Comparison of ENCODE assay signal across 8 cellular contexts in the genomic region with DNA sequence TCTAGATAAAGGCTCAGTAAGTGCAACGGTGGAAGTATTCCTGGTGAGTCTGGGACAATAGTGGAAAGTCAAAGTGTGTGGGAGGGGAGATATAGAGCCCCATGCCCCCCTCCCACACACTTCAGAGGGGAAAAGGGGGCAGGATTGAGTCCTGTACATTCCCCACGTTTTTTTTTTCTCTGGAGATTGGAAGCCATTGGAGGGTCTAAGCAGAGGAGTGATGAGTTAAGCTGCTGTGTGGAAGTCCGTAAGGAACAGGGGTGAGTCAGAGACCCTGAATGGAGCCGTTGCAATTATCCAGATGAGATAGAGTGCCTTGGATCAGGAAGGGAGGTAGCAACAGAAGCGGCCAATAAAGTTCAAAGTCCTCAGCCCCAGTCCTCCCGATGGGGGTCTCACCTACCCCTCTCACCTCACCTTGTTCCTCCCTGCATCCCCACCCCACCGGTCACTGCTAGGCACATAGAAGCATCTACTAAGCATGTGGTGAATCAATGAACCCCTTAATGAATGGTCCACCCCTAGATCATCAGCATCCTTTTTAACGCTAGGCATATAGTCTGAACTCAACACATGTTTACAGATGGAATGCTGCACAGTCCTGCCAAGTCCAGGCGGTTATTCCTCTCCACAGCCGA. TPM values are rescaled to one million over a fixed set of nuclear protein-coding genes. Genes with fewer than 3 reads are reported as not detected.
DNase-seq lines count a peak whose midpoint lies in the region; ATAC-seq and TF ChIP-seq lines count a peak whose summit lies in the region.

No MANE protein-coding gene starts in this region.

- peaks cover 21% of the 10 kb centered on the region for H3K79me2 ChIP-seq in DND-41 (ENCODE audit: insufficient read depth, low read length)

- WGBS in adrenal gland, 4 donors = 17 to 28% (median 23%) methylated on average over 9 to 10 of the region's 10 CpGs

- peak overlapping the region; percentile 62 for H3K9ac ChIP-seq in DND-41 (ENCODE audit: low read depth, low read length)

- H3K27me3 Mint-ChIP-seq in stimulated activated naive CD8-positive, alpha-beta T cell treated with anti-CD3 and anti-CD28 coated beads, Interleukin-15, amount 100 ng/mL, for 72 hours = no peaks in the 10 kb centered on the region

- H3K4me3 Mint-ChIP-seq in stimulated activated naive CD8-positive, alpha-beta T cell treated with anti-CD3 and anti-CD28 coated beads, Interleukin-15, amount 100 ng/mL, for 72 hours = peak overlapping the region; percentile 92 to 98

- no peak for DNase-seq in DND-41
- DNase-seq in HS-5 (ENCODE audit: low read depth) = peak; percentile 51
- DNase-seq in adrenal gland = peak in 6 of 7 donors; percentile 16 to 53 (median 46)
- DNase-seq in iPS-NIHi7 (ENCODE audit: extremely low spot score) = peak; percentile 31
- no peak for DNase-seq in stimulated activated naive CD8-positive, alpha-beta T cell treated with anti-CD3 and anti-CD28 coated beads, Interleukin-15, amount 100 ng/mL, for 72 hours
- no peak for DNase-seq in stimulated activated CD4-positive, alpha-beta T cell treated with anti-CD3 and anti-CD28 coated beads, Interleukin-2, amount 100 ng/mL, for 48 hours
- DNase-seq in cerebellum (ENCODE audit: low spot score) = no peak

- no peaks in the 10 kb centered on the region for H4K20me1 ChIP-seq in DND-41 (ENCODE audit: insufficient read depth, low read length)

- H2AFZ ChIP-seq in DND-41 (ENCODE audit: low read depth, low read length) = peak overlapping the region; percentile 94

- H3K36me3 ChIP-seq in DND-41 (ENCODE audit: insufficient read depth, low read length) (peaks cover 23% of the 10 kb centered on the region), adrenal gland (replicated peaks in 1 of 2) (peaks cover 0 to 9% of the 10 kb centered on the region in 2 donors)

- H3K9me3 ChIP-seq in DND-41 (ENCODE audit: insufficient read depth, low read length, severe bottlenecking) (no peaks in the 10 kb centered on the region), adrenal gland (replicated peaks in 1 of 3) (no peaks in the 10 kb centered on the region)

- peak overlapping the region; percentile 49 to 70; a peak in 3 of 4 replicates for H3K4me3 ChIP-seq in DND-41 (ENCODE audit: low read depth in 1 of 2, low read length in 2 of 2)
- peak overlapping the region in 2 of 4 donors; percentile 85 for H3K4me3 ChIP-seq in adrenal gland

- H3K27me3 ChIP-seq in DND-41 (ENCODE audit: insufficient read depth, low read length, poor library complexity) (no peaks in the 10 kb centered on the region), adrenal gland (no peaks in the 10 kb centered on the region)

- intact Hi-C loops in adrenal gland (cut with DNase I) = no loop called here

- no peaks in the 10 kb centered on the region for H3K9me3 Mint-ChIP-seq in stimulated activated naive CD8-positive, alpha-beta T cell treated with anti-CD3 and anti-CD28 coated beads, Interleukin-15, amount 100 ng/mL, for 72 hours

- peak overlapping the region in 1 of 2 donors; percentile 11 for H3K27ac Mint-ChIP-seq in stimulated activated naive CD8-positive, alpha-beta T cell treated with anti-CD3 and anti-CD28 coated beads, Interleukin-15, amount 100 ng/mL, for 72 hours

- H3K27ac ChIP-seq in DND-41 (ENCODE audit: low read length) (peak overlapping the region; percentile 83), adrenal gland (peak overlapping the region; percentile 77 to 96 (median 94))

- H3K4me1 Mint-ChIP-seq in stimulated activated naive CD8-positive, alpha-beta T cell treated with anti-CD3 and anti-CD28 coated beads, Interleukin-15, amount 100 ng/mL, for 72 hours = peaks cover 42% of the 10 kb centered on the region

- ATAC-seq in DND-41 (ENCODE audit: insufficient read depth, low read depth) = no peak; the same call in 2 of the 3 replicates
- peak; percentile 33 for ATAC-seq in stimulated activated naive CD8-positive, alpha-beta T cell treated with anti-CD3 and anti-CD28 coated beads, Interleukin-15, amount 100 ng/mL, for 72 hours
- ATAC-seq in GM19452 (IDR thresholded peaks at IDR 0.05; ENCODE audit: unreplicated experiment) = no peak

- TF ChIP-seq POLR2A in adrenal gland (IDR thresholded peaks at IDR 0.05) = no peak

- H3K4me2 ChIP-seq in DND-41 (ENCODE audit: insufficient read depth, low read length) = peak overlapping the region; percentile 85

- H3K4me1 ChIP-seq in DND-41 (ENCODE audit: insufficient read depth, low read length) (peaks cover 22% of the 10 kb centered on the region), adrenal gland (replicated peaks in 1 of 2) (peaks cover 6 to 27% of the 10 kb centered on the region in 2 donors)

- no peak for TF ChIP-seq CTCF in DND-41 (IDR thresholded peaks at IDR 0.05; ENCODE audit: borderline replicate concordance, extremely low read depth, low read length, poor library complexity, severe bottlenecking)
- TF ChIP-seq CTCF in adrenal gland (IDR thresholded peaks at IDR 0.05) = no peak

RNA-seq across cellular contexts. Expression of a gene that starts 0.7 kb away (rescaled TPM):
- total RNA-seq in adrenal gland = 10 to 100 TPM; 12.4 to 23.3 (median 18.1) TPM
- 10 to 100 TPM; 15.5 to 19.1 (median 17.0) TPM for polyA plus RNA-seq in adrenal gland
- 8.7 TPM for total RNA-seq in cerebellum

Comparison
In these comparisons a context has a peak if more than half of its experiments do, and no peak if none do; other contexts are left out.
1. DNase-seq: peak in HS-5 (single experiment), adrenal gland (6 of 7) and iPS-NIHi7 (single experiment); none in DND-41 (single experiment), stimulated activated naive CD8-positive, alpha-beta T cell treated with anti-CD3 and anti-CD28 coated beads, Interleukin-15, amount 100 ng/mL, for 72 hours (0 of 2), stimulated activated CD4-positive, alpha-beta T cell treated with anti-CD3 and anti-CD28 coated beads, Interleukin-2, amount 100 ng/mL, for 48 hours (0 of 2) and cerebellum (single experiment).